21 cellular contexts compared by ENCODE assay signal in the genomic region with DNA sequence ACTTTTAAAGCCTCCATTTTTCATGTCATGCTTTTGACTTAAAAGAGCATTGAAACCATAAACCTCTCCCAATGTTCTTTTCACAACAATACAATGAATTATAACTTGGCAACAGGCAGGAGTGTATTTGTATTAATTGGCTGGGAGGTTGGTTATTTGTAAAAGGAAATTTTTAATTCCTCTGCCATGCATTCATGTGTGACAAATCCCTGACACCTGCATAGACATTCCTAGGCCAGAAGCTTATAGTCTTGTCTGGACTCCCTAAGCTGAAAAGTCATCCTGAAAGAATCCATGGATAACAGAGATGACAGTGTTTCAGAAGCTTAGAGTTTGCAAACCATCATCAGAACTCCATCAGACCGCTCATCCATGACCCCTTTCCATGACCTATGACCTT.
DNase-seq lines count a peak whose midpoint lies in the region; ATAC-seq and TF ChIP-seq lines count a peak whose summit lies in the region.
"Had no signal": no experiment of that assay in that cellular context is flagged by ENCODE, and none has a peak within 500 bp of the region (broad histone marks: within the 10 kb centered on the region; RNA-seq: fewer than 3 reads in every experiment).

No MANE protein-coding gene starts in this region.

- intact Hi-C loops in left ventricle myocardium superior (cut with micrococcal nuclease) = no loop called here

- TF ChIP-seq CTCF in RWPE2 (IDR thresholded peaks at IDR 0.05; ENCODE audit: poor library complexity, severe bottlenecking) = no peak

- no peak overlapping the region for H3K4me3 Mint-ChIP-seq in activated T-cell treated with anti-CD3 and anti-CD28 coated beads, Interleukin-2, amount 50 U/mL, for 72 hours
- H3K4me3 Mint-ChIP-seq: naive thymus-derived CD8-positive, alpha-beta T cell; stimulated activated effector memory CD8-positive, alpha-beta T cell treated with anti-CD3 and anti-CD28 coated beads, Interleukin-12 subunit alpha, Interleukin-12 subunit beta, amount 100 ng/mL, for 72 hours had no signal

- H3K9me3 Mint-ChIP-seq in activated T-cell treated with anti-CD3 and anti-CD28 coated beads, Interleukin-2, amount 50 U/mL, for 72 hours = no peaks in the 10 kb centered on the region
- H3K9me3 Mint-ChIP-seq: CD4-positive, CD25-positive, alpha-beta regulatory T cell; naive thymus-derived CD8-positive, alpha-beta T cell; stimulated activated effector memory CD8-positive, alpha-beta T cell treated with anti-CD3 and anti-CD28 coated beads, Interleukin-12 subunit alpha, Interleukin-12 subunit beta, amount 100 ng/mL, for 72 hours had no signal

- H3K27ac ChIP-seq in RWPE2 (ENCODE audit: poor library complexity, severe bottlenecking) = peak overlapping the region; percentile 77
- no peak overlapping the region for H3K27ac ChIP-seq in effector memory CD4-positive, alpha-beta T cell (ENCODE audit: insufficient read depth, low read length, poor library complexity, severe bottlenecking)
- H3K27ac ChIP-seq: epithelial cell of prostate, gastrocnemius medialis, PC-9, psoas muscle, thyroid gland had no signal

- H3K36me3 ChIP-seq in RWPE2 (ENCODE audit: low read depth) = no peaks in the 10 kb centered on the region
- no peaks in the 10 kb centered on the region for H3K36me3 ChIP-seq in effector memory CD4-positive, alpha-beta T cell (ENCODE audit: control insufficient read depth, insufficient read depth, low read length)
- H3K36me3 ChIP-seq: gastrocnemius medialis, thyroid gland had no signal

- ATAC-seq in activated T-cell treated with anti-CD3 and anti-CD28 coated beads, Interleukin-2, amount 50 U/mL, for 72 hours (replicated peaks in 1 of 2) = no peak
- ATAC-seq in RWPE2 (ENCODE audit: low read depth) (peak; percentile 84), left ventricle myocardium superior (no peak)
- ATAC-seq: gastrocnemius medialis; naive thymus-derived CD8-positive, alpha-beta T cell; psoas muscle; stimulated activated effector memory CD8-positive, alpha-beta T cell treated with anti-CD3 and anti-CD28 coated beads, Interleukin-12 subunit alpha, Interleukin-12 subunit beta, amount 100 ng/mL, for 72 hours had no signal

- H3K36me3 Mint-ChIP-seq in activated T-cell treated with anti-CD3 and anti-CD28 coated beads, Interleukin-2, amount 50 U/mL, for 72 hours (ENCODE audit: insufficient read depth in 2 of 2) = no peaks in the 10 kb centered on the region
- H3K36me3 Mint-ChIP-seq: CD4-positive, CD25-positive, alpha-beta regulatory T cell; naive thymus-derived CD8-positive, alpha-beta T cell; stimulated activated effector memory CD8-positive, alpha-beta T cell treated with anti-CD3 and anti-CD28 coated beads, Interleukin-12 subunit alpha, Interleukin-12 subunit beta, amount 100 ng/mL, for 72 hours had no signal

- H3K27me3 Mint-ChIP-seq in activated T-cell treated with anti-CD3 and anti-CD28 coated beads, Interleukin-2, amount 50 U/mL, for 72 hours (ENCODE audit: low read depth) = no peaks in the 10 kb centered on the region
- H3K27me3 Mint-ChIP-seq: CD4-positive, CD25-positive, alpha-beta regulatory T cell; naive thymus-derived CD8-positive, alpha-beta T cell had no signal

- no peaks in the 10 kb centered on the region for H3K9me3 ChIP-seq in RWPE2 (ENCODE audit: severe bottlenecking)
- H3K9me3 ChIP-seq in effector memory CD4-positive, alpha-beta T cell (ENCODE audit: control insufficient read depth, low read length) = no peaks in the 10 kb centered on the region
- H3K9me3 ChIP-seq: gastrocnemius medialis, psoas muscle, thyroid gland had no signal

- H3K4me3 ChIP-seq in RWPE2 (ENCODE audit: severe bottlenecking) = no peak overlapping the region
- H3K4me3 ChIP-seq in effector memory CD4-positive, alpha-beta T cell (ENCODE audit: insufficient read depth, low read depth, low read length, poor library complexity, severe bottlenecking) = no peak overlapping the region
- H3K4me3 ChIP-seq: gastrocnemius medialis, PC-9, psoas muscle, thyroid gland had no signal

- H3K27me3 ChIP-seq in RWPE2 (ENCODE audit: insufficient read depth, poor library complexity, severe bottlenecking) = no peaks in the 10 kb centered on the region
- H3K27me3 ChIP-seq in effector memory CD4-positive, alpha-beta T cell (replicated peaks; ENCODE audit: control insufficient read depth, insufficient read depth, low read length, poor library complexity, severe bottlenecking) = no peaks in the 10 kb centered on the region
- H3K27me3 ChIP-seq: gastrocnemius medialis, thyroid gland had no signal

- H3K4me1 Mint-ChIP-seq in activated T-cell treated with anti-CD3 and anti-CD28 coated beads, Interleukin-2, amount 50 U/mL, for 72 hours (ENCODE audit: low read depth) = peaks cover 31% of the 10 kb centered on the region

- DNase-seq in activated T-cell treated with anti-CD3 and anti-CD28 coated beads, Interleukin-2, amount 50 U/mL, for 72 hours = no peak
- DNase-seq in activated T-cell treated with anti-CD3 and anti-CD28 coated beads, Interleukin-2, amount 50 U/mL, for 1 hour = no peak
- no peak for DNase-seq in RWPE2 (ENCODE audit: low spot score)
- DNase-seq in glomerular visceral epithelial cell (ENCODE audit: extremely low spot score) = peak; percentile 81
- no peak for DNase-seq in DMS153 (lab: John Stamatoyannopoulos, UW)
- no peak for DNase-seq in effector memory CD4-positive, alpha-beta T cell
- DNase-seq in dedifferentiated amniotic fluid mesenchymal stem cell (ENCODE audit: extremely low spot score) = no peak
- DNase-seq in left ventricle myocardium superior = no peak
- DNase-seq: activated CD4-positive, alpha-beta T cell treated with anti-CD3 and anti-CD28 coated beads for 4 hours; activated gamma-delta T cell treated with Interleukin-2 at 50 U/mL for 16 hours; CD4-positive, CD25-positive, alpha-beta regulatory T cell; gastrocnemius medialis; MM.1S; naive thymus-derived CD8-positive, alpha-beta T cell; NCI-H2029 treated with DMSO at 0.1 percent for 48 hours; NCI-H510A treated with DMSO at 0.1 percent for 48 hours; PC-9; psoas muscle; thyroid gland had no signal

- H3K27ac Mint-ChIP-seq in activated T-cell treated with anti-CD3 and anti-CD28 coated beads, Interleukin-2, amount 50 U/mL, for 72 hours = peak overlapping the region; percentile 36
- H3K27ac Mint-ChIP-seq: CD4-positive, CD25-positive, alpha-beta regulatory T cell; naive thymus-derived CD8-positive, alpha-beta T cell; stimulated activated effector memory CD8-positive, alpha-beta T cell treated with anti-CD3 and anti-CD28 coated beads, Interleukin-12 subunit alpha, Interleukin-12 subunit beta, amount 100 ng/mL, for 72 hours had no signal

- peaks cover 43% of the 10 kb centered on the region for H3K4me1 ChIP-seq in RWPE2 (ENCODE audit: insufficient read depth, poor library complexity, severe bottlenecking)
- H3K4me1 ChIP-seq in effector memory CD4-positive, alpha-beta T cell (ENCODE audit: control insufficient read depth, insufficient read depth, low read length, poor library complexity, severe bottlenecking) = peaks cover 12% of the 10 kb centered on the region
- H3K4me1 ChIP-seq: gastrocnemius medialis, psoas muscle had no signal
